15 cellular contexts compared by ENCODE assay signal in genomic region chr12:45342848-45343247, GRCh38.
DNase-seq lines count a peak whose midpoint lies in the region; ATAC-seq, FAIRE-seq and TF ChIP-seq lines count a peak whose summit lies in the region.
"Had no signal": no experiment of that assay in that cellular context is flagged by ENCODE, and none has a peak within 500 bp of the region (broad histone marks: within the 10 kb centered on the region; RNA-seq: fewer than 3 reads in every experiment).

No MANE protein-coding gene starts in this region.

- no peak for TF ChIP-seq EP300 in A549 (IDR thresholded peaks at IDR 0.05)

- intact Hi-C loops in Caco-2 (cut with micrococcal nuclease; ENCODE audit: unreplicated experiment), result loop anchor here (2.0 kb wide), 3 partner anchors 44 to 126 kb away; partner anchors contain the start of gene ANO6

- no peak for FAIRE-seq in A549 (lab: Jason Lieb, UNC)

- peaks cover 21% of the 10 kb centered on the region for H3K4me1 Mint-ChIP-seq in Caco-2 (ENCODE audit: low read depth, unreplicated experiment)
- no peaks in the 10 kb centered on the region for H3K4me1 Mint-ChIP-seq in neural crest cell

- H3K9me3 Mint-ChIP-seq in Caco-2 (ENCODE audit: unreplicated experiment), result no peaks in the 10 kb centered on the region
- H3K9me3 Mint-ChIP-seq in neural crest cell, result no peaks in the 10 kb centered on the region
- H3K9me3 Mint-ChIP-seq: H9 had no signal

- 96% methylated on average over 2 of the region's 2 CpGs for WGBS in A549 (ENCODE audit: missing lambda C conversion rate)

- H3K4me3 Mint-ChIP-seq in Caco-2 (ENCODE audit: unreplicated experiment) (no peak overlapping the region), neural crest cell (no peak overlapping the region)
- H3K4me3 Mint-ChIP-seq: H9 had no signal

- no peak for DNase-seq in A549 (ENCODE audit: low read depth in 1 of 2, low spot score in 1 of 2)
- DNase-seq in Caco-2, result no peak
- DNase-seq in SJSA1 (ENCODE audit: low read depth in 1 of 2, low spot score in 2 of 2), result no peak
- DNase-seq in neural crest cell (ENCODE audit: low read depth, low spot score), result no peak
- no peak for DNase-seq in activated CD4-positive, alpha-beta T cell treated with anti-CD3 and anti-CD28 coated beads for 48 hours
- DNase-seq: AML-193, DMS79 treated with DMSO at 0.1 percent for 48 hours, H9, NCI-H1092 treated with DMSO at 0.1 percent for 48 hours, NCI-H146, NCI-H2081, SHP77 treated with DMSO at 0.1 percent for 48 hours had no signal

- H3K9me3 ChIP-seq in A549, result no peaks in the 10 kb centered on the region
- no peaks in the 10 kb centered on the region for H3K9me3 ChIP-seq in Caco-2
- H3K9me3 ChIP-seq in SJSA1 (replicated peaks), result no peaks in the 10 kb centered on the region

- no peak for TF ChIP-seq RAD21 in A549 (conservative IDR thresholded peaks at IDR 0.05 in 1 of 2, IDR thresholded peaks at IDR 0.05 in 1 of 2)

- no peak for TF ChIP-seq CTCF in A549 (IDR thresholded peaks at IDR 0.05)
- TF ChIP-seq CTCF in Caco-2 (IDR thresholded peaks at IDR 0.05; ENCODE audit: insufficient read depth in 1 of 2, low read depth in 1 of 2, low read length in 1 of 2, severe bottlenecking in 1 of 2, unreplicated experiment in 1 of 2), result no peak
- no peak for TF ChIP-seq CTCF in neural crest cell (conservative IDR thresholded peaks at IDR 0.05)

- H3K4me2 ChIP-seq in A549, result peak overlapping the region; percentile 50

- BruUV-seq in Caco-2 (replicated peaks; lab: Mats Ljungman, UMichigan), result no TSS peak

- TF ChIP-seq POLR2A in A549 (IDR thresholded peaks at IDR 0.05; ENCODE audit: low read length), result no peak

- H3K4me3 ChIP-seq in A549 (no peak overlapping the region), Caco-2 (ENCODE audit: low read depth, low read length) (no peak overlapping the region), SJSA1 (no peak overlapping the region)

- POLR2A ChIA-PET in A549 (lab: Yijun Ruan, JAX), result no interaction called here
- POLR2A ChIA-PET in Caco-2 (lab: Charles Lee), result no interaction called here

- no peaks in the 10 kb centered on the region for H3K27me3 ChIP-seq in Caco-2 (replicated peaks; ENCODE audit: control insufficient read depth, insufficient read depth, low read length)
- no peaks in the 10 kb centered on the region for H3K27me3 ChIP-seq in SJSA1 (replicated peaks)

- peaks cover 15% of the 10 kb centered on the region for H3K4me1 ChIP-seq in A549
- peaks cover 28% of the 10 kb centered on the region for H3K4me1 ChIP-seq in Caco-2
- peaks cover 19% of the 10 kb centered on the region for H3K4me1 ChIP-seq in SJSA1 (replicated peaks)

- H3K36me3 Mint-ChIP-seq in Caco-2 (ENCODE audit: insufficient read depth, unreplicated experiment), result peaks cover 48% of the 10 kb centered on the region
- H3K36me3 Mint-ChIP-seq in neural crest cell (ENCODE audit: low read depth), result peaks cover 3% of the 10 kb centered on the region

- H3K36me3 ChIP-seq in Caco-2 (ENCODE audit: control insufficient read depth, insufficient read depth, low read length) (no peaks in the 10 kb centered on the region; the same call in 1 of the 2 replicates), SJSA1 (peaks cover 6% of the 10 kb centered on the region)

- CTCF ChIA-PET in A549 (lab: Yijun Ruan, JAX), result interaction anchor here (0.6 to 1.7 kb wide), 4 partner anchors 10 to 172 kb away, joined by 3 to 5 read pairs (median 3); no protein-coding TSS in a partner anchor
- CTCF ChIA-PET in Caco-2 (lab: Charles Lee), result no interaction called here

- H3K27ac ChIP-seq in A549 (no peak overlapping the region; a peak in 1 of 6 replicates), SJSA1 (peak overlapping the region; percentile 11)
- H3K27ac ChIP-seq: C4-2B had no signal

- H3K27me3 Mint-ChIP-seq in Caco-2 (ENCODE audit: insufficient read depth, unreplicated experiment) (no peaks in the 10 kb centered on the region), neural crest cell (ENCODE audit: low read depth) (no peaks in the 10 kb centered on the region)

- ATAC-seq in A549 (no peak), GM18498 (IDR thresholded peaks at IDR 0.05; ENCODE audit: unreplicated experiment) (no peak), GM21723 (IDR thresholded peaks at IDR 0.05; ENCODE audit: unreplicated experiment) (no peak)

- H3K27ac Mint-ChIP-seq in Caco-2 (ENCODE audit: unreplicated experiment), result peak overlapping the region; percentile 45
- H3K27ac Mint-ChIP-seq in neural crest cell (ENCODE audit: unreplicated experiment), result peak overlapping the region; percentile 68
- H3K27ac Mint-ChIP-seq: H9 had no signal

TF ChIP-seq in A549, 52 proteins besides CTCF, POLR2A, EP300 and RAD21:
- TF ChIP-seq CEBPB (IDR thresholded peaks at IDR 0.05), result no peak
- no peak for TF ChIP-seq NR3C1 (IDR thresholded peaks at IDR 0.05)
- TF ChIP-seq HOXA7 (CRISPR knock-in tag; IDR thresholded peaks at IDR 0.05), result no peak
- TF ChIP-seq HEYL (CRISPR knock-in tag; IDR thresholded peaks at IDR 0.05), result no peak
- no peak for TF ChIP-seq TFCP2L1 (CRISPR knock-in tag; IDR thresholded peaks at IDR 0.05)
- no peak for TF ChIP-seq FOSL2 (IDR thresholded peaks at IDR 0.05)
- TF ChIP-seq FOSL2 (CRISPR knock-in tag; IDR thresholded peaks at IDR 0.05), result no peak
TF ChIP-seq in A549: peak in this region for 0.
